Comparison of ENCODE assay signal across 1 cellular context in the genomic region with DNA sequence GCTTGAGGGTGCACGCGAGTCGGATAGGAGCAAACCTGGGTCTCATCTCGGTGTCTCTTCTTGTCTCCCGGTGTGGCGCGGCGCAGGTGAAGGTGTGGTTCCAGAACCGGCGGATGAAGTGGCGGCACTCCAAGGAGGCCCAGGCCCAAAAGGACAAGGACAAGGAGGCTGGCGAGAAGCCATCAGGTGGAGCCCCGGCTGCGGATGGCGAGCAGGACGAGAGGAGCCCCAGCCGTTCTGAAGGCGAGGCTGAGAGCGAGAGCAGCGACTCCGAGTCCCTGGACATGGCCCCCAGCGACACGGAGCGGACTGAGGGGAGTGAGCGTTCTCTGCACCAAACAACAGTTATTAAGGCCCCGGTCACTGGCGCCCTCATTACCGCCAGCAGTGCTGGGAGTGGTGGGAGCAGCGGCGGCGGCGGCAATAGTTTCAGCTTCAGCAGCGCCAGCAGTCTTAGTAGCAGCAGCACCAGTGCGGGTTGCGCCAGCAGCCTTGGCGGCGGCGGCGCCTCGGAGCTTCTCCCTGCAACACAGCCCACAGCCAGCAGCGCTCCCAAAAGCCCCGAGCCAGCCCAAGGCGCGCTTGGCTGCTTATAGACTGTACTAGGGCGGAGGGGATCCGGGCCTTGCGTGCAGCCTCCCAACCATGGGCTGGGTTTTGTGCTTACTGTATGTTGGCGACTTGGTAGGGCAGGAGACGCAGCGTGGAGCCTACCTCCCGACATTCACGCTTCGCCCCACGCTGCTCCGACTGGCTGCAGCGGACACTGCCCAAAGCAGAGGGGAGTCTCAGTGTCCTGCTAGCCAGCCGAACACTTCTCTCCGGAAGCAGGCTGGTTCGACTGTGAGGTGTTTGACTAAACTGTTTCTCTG.
A peak's percentile ranks its signal among the peaks of the same experiment; 100 is the strongest.
TF ChIP-seq lines count a peak whose summit lies in the region.

No MANE protein-coding gene starts in this region.

TF ChIP-seq in H1, 55 proteins besides CTCF, POLR2A, EP300 and RAD21:
- TF ChIP-seq RNF2 (IDR thresholded peaks at IDR 0.05; ENCODE audit: borderline replicate concordance, low read depth, low read length, missing control alignments, poor library complexity, severe bottlenecking) (peak; percentile 82), SP1 (IDR thresholded peaks at IDR 0.05; ENCODE audit: low read depth, low read length) (no peak), SRF (IDR thresholded peaks at IDR 0.05; ENCODE audit: low read depth, low read length) (no peak), TAF1 (IDR thresholded peaks at IDR 0.05; ENCODE audit: low read depth, low read length) (no peak), RFX5 (IDR thresholded peaks at IDR 0.05; ENCODE audit: borderline replicate concordance, low read depth, low read length) (no peak), SUZ12 (IDR thresholded peaks at IDR 0.05; ENCODE audit: low read length) (peak; percentile 97), EGR1 (IDR thresholded peaks at IDR 0.05; ENCODE audit: borderline replicate concordance, low read depth, low read length) (peak; percentile 43; the same call in 1 of the 2 replicates), CBX5 (IDR thresholded peaks at IDR 0.05; ENCODE audit: low read depth, low read length) (no peak), ZNF274 (IDR thresholded peaks at IDR 0.05; ENCODE audit: borderline replicate concordance, extremely low read depth, low read length) (no peak), CTBP2 (IDR thresholded peaks at IDR 0.05; ENCODE audit: borderline replicate concordance, insufficient read depth, insufficient read length, low read length) (peak; percentile 90), HDAC6 (IDR thresholded peaks at IDR 0.05; ENCODE audit: low read depth, low read length) (no peak), ASH2L (IDR thresholded peaks at IDR 0.05; ENCODE audit: low read length) (peak; percentile 61), JUND (IDR thresholded peaks at IDR 0.05; ENCODE audit: low read length) (no peak), NANOG (IDR thresholded peaks at IDR 0.05; ENCODE audit: insufficient read depth, low read depth, low read length, poor library complexity, severe bottlenecking) (no peak), CHD2 (IDR thresholded peaks at IDR 0.05; ENCODE audit: low read length) (no peak), RXRA (IDR thresholded peaks at IDR 0.05; ENCODE audit: insufficient read depth, low read depth, low read length) (no peak), KDM1A (IDR thresholded peaks at IDR 0.05; ENCODE audit: borderline replicate concordance, low read length) (no peak), SIN3A (conservative IDR thresholded peaks at IDR 0.05 in 1 of 2, IDR thresholded peaks at IDR 0.05 in 1 of 2; ENCODE audit: low read depth in 1 of 2, low read length in 2 of 2) (no peak), BRCA1 (IDR thresholded peaks at IDR 0.05; ENCODE audit: low read depth, low read length) (no peak), PHF8 (conservative IDR thresholded peaks at IDR 0.05; ENCODE audit: low read depth, low read length) (no peak), RBBP5 (IDR thresholded peaks at IDR 0.05; ENCODE audit: borderline replicate concordance, low read depth, low read length) (no peak), GABPA (IDR thresholded peaks at IDR 0.05; ENCODE audit: borderline replicate concordance, insufficient read depth, low read length) (no peak), KDM4A (IDR thresholded peaks at IDR 0.05; ENCODE audit: low read depth, low read length, severe bottlenecking) (peak; percentile 67), EZH2 (IDR thresholded peaks at IDR 0.05; ENCODE audit: low read depth, low read length, severe bottlenecking) (peak; percentile 91)
- TF ChIP-seq, protein P1, sequence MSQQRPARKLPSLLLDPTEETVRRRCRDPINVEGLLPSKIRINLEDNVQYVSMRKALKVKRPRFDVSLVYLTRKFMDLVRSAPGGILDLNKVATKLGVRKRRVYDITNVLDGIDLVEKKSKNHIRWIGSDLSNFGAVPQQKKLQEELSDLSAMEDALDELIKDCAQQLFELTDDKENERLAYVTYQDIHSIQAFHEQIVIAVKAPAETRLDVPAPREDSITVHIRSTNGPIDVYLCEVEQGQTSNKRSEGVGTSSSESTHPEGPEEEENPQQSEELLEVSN (IDR thresholded peaks at IDR 0.05) = no peak
- TF ChIP-seq, protein P2, sequence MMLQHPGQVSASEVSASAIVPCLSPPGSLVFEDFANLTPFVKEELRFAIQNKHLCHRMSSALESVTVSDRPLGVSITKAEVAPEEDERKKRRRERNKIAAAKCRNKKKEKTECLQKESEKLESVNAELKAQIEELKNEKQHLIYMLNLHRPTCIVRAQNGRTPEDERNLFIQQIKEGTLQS (IDR thresholded peaks at IDR 0.05; ENCODE audit: insufficient read depth, low read depth, low read length) = no peak
- TF ChIP-seq, protein P3, sequence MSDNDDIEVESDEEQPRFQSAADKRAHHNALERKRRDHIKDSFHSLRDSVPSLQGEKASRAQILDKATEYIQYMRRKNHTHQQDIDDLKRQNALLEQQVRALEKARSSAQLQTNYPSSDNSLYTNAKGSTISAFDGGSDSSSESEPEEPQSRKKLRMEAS (IDR thresholded peaks at IDR 0.05) = no peak
- TF ChIP-seq, protein P4, sequence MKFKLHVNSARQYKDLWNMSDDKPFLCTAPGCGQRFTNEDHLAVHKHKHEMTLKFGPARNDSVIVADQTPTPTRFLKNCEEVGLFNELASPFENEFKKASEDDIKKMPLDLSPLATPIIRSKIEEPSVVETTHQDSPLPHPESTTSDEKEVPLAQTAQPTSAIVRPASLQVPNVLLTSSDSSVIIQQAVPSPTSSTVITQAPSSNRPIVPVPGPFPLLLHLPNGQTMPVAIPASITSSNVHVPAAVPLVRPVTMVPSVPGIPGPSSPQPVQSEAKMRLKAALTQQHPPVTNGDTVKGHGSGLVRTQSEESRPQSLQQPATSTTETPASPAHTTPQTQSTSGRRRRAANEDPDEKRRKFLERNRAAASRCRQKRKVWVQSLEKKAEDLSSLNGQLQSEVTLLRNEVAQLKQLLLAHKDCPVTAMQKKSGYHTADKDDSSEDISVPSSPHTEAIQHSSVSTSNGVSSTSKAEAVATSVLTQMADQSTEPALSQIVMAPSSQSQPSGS (IDR thresholded peaks at IDR 0.05; ENCODE audit: low read length) = no peak
